Comparison of ENCODE assay signal across 9 cellular contexts in the genomic region with DNA sequence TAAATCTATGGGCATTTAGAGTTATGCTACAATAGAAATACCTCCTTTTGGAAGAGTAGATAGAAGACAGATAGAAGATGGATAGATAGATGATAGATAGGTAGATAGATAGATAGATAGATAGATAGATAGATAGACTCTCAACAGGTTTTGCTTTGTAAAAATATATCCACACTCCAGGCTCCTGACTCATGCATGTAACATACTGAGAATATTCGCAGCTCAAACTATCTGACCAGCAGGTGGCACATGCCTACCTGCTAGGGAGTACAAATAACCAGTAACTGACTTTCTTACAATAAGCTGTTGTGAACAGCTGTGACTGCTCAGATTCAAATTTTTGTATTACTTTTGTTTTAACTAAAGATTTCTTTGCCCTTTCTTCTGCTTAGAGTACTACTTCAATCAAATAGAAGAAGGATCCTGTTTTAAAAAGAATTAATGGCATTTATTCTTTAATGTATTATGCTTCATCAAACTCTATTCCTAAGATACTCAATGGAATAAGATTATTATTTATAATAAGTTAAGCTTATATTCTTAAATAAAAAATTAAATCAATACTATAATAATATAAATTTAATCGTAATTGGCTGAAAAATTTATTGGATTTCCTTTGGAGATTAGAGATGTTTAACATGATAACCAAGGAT. TPM values are rescaled to one million over a fixed set of nuclear protein-coding genes. Genes with fewer than 3 reads are reported as not detected.
DNase-seq lines count a peak whose midpoint lies in the region; ATAC-seq and TF ChIP-seq lines count a peak whose summit lies in the region.
"Had no signal": no experiment of that assay in that cellular context is flagged by ENCODE, and none has a peak within 500 bp of the region (broad histone marks: within the 10 kb centered on the region; RNA-seq: fewer than 3 reads in every experiment).

No MANE protein-coding gene starts in this region.

- ATAC-seq in GM18909 (IDR thresholded peaks at IDR 0.05; ENCODE audit: poor library complexity, unreplicated experiment) (peak; percentile 97), HG03139 (IDR thresholded peaks at IDR 0.05; ENCODE audit: unreplicated experiment) (peak; percentile 73), upper lobe of right lung (peak; percentile 91)

- peak; percentile 4 for DNase-seq in COLO668 (lab: John Stamatoyannopoulos, UW; ENCODE audit: unreplicated experiment)
- DNase-seq in NCI-H69 (lab: John Stamatoyannopoulos, UW): peak; percentile 0
- DNase-seq in activated naive CD8-positive, alpha-beta T cell treated with anti-CD3 and anti-CD28 coated beads for 36 hours: peak; percentile 5
- DNase-seq in iris pigment epithelial cell (ENCODE audit: low read depth): peak; percentile 70
- no peak for DNase-seq in upper lobe of right lung
- no peak for DNase-seq in foreskin melanocyte

- no peak overlapping the region for H3K4me3 ChIP-seq in upper lobe of right lung

- no peak overlapping the region for H3K27ac Mint-ChIP-seq in activated naive CD8-positive, alpha-beta T cell treated with anti-CD3 and anti-CD28 coated beads for 36 hours
- H3K27ac Mint-ChIP-seq: T-helper 1 cell treated with Interleukin-12 subunit alpha and Interleukin-12 subunit beta and Interleukin-4 antibody, amounts not matched to agents 30 μg/mL and 1 μg/mL, for 36 hours had no signal

- intact Hi-C loops in upper lobe of right lung (cut with DNase I): loop anchor here (5.0 kb wide), 1 partner anchor 181 kb away; no protein-coding TSS in a partner anchor

- H3K27me3 ChIP-seq in upper lobe of right lung: no peaks in the 10 kb centered on the region

- H3K4me1 ChIP-seq in upper lobe of right lung: no peaks in the 10 kb centered on the region

- H3K36me3 ChIP-seq in upper lobe of right lung: no peaks in the 10 kb centered on the region

- H3K36me3 Mint-ChIP-seq in activated naive CD8-positive, alpha-beta T cell treated with anti-CD3 and anti-CD28 coated beads for 36 hours: no peaks in the 10 kb centered on the region

- H3K4me1 Mint-ChIP-seq in activated naive CD8-positive, alpha-beta T cell treated with anti-CD3 and anti-CD28 coated beads for 36 hours: no peaks in the 10 kb centered on the region

- H3K27ac ChIP-seq in upper lobe of right lung: no peak overlapping the region

- H3K9me3 Mint-ChIP-seq in activated naive CD8-positive, alpha-beta T cell treated with anti-CD3 and anti-CD28 coated beads for 36 hours: no peaks in the 10 kb centered on the region
- H3K9me3 Mint-ChIP-seq: T-helper 1 cell treated with Interleukin-12 subunit alpha and Interleukin-12 subunit beta and Interleukin-4 antibody, amounts not matched to agents 30 μg/mL and 1 μg/mL, for 36 hours had no signal

- no peak overlapping the region for H3K4me3 Mint-ChIP-seq in activated naive CD8-positive, alpha-beta T cell treated with anti-CD3 and anti-CD28 coated beads for 36 hours
- H3K4me3 Mint-ChIP-seq: T-helper 1 cell treated with Interleukin-12 subunit alpha and Interleukin-12 subunit beta and Interleukin-4 antibody, amounts not matched to agents 30 μg/mL and 1 μg/mL, for 36 hours had no signal

- H3K9me3 ChIP-seq in upper lobe of right lung: no peaks in the 10 kb centered on the region

- TF ChIP-seq CTCF in upper lobe of right lung (IDR thresholded peaks at IDR 0.05): peak; percentile 60

- peaks cover 3% of the 10 kb centered on the region for H3K27me3 Mint-ChIP-seq in activated naive CD8-positive, alpha-beta T cell treated with anti-CD3 and anti-CD28 coated beads for 36 hours

RNA-seq across cellular contexts. Expression of a gene that starts 15.8 kb away (rescaled TPM):
- 1 to 10 TPM; 2.3 to 4.2 TPM for total RNA-seq in activated naive CD8-positive, alpha-beta T cell treated with anti-CD3 and anti-CD28 coated beads for 36 hours
- total RNA-seq in upper lobe of right lung: 32.1 TPM

Comparison
In these comparisons a context has a peak if more than half of its experiments do, and no peak if none do; other contexts are left out.
1. DNase-seq: peak in COLO668 (single experiment), NCI-H69 (single experiment), activated naive CD8-positive, alpha-beta T cell treated with anti-CD3 and anti-CD28 coated beads for 36 hours (single experiment) and iris pigment epithelial cell (single experiment); none in upper lobe of right lung (single experiment) and foreskin melanocyte (single experiment).
2. Peak in every context shown above with its lines, with median percentiles within 50 percentile points of each other: ATAC-seq.